Comparison of ENCODE assay signal across 8 cellular contexts in genomic region chr11:59810911-59811259, GRCh38. TPM values are rescaled to one million over a fixed set of nuclear protein-coding genes. Genes with fewer than 3 reads are reported as not detected.
DNase-seq lines count a peak whose midpoint lies in the region; ATAC-seq and TF ChIP-seq lines count a peak whose summit lies in the region.

No MANE protein-coding gene starts in this region.

- peak overlapping the region; percentile 89 to 92 (median 89) for H3K4me3 Mint-ChIP-seq in T-cell
- peak overlapping the region; percentile 95 for H3K4me3 Mint-ChIP-seq in glutamatergic neuron (ENCODE audit: unreplicated experiment)
- peak overlapping the region; percentile 91 for H3K4me3 Mint-ChIP-seq in stimulated activated effector memory CD8-positive, alpha-beta T cell treated with anti-CD3 and anti-CD28 coated beads, Interleukin-12 subunit alpha, Interleukin-12 subunit beta, amount 100 ng/mL, for 72 hours

- POLR2A ChIA-PET in T-cell (lab: Charles Lee), result no interaction called here

- ATAC-seq in GM21619 (IDR thresholded peaks at IDR 0.05; ENCODE audit: unreplicated experiment), result peak; percentile 1
- ATAC-seq in T-cell (replicated peaks in 1 of 4), result no peak
- no peak for ATAC-seq in stimulated activated effector memory CD8-positive, alpha-beta T cell treated with anti-CD3 and anti-CD28 coated beads, Interleukin-12 subunit alpha, Interleukin-12 subunit beta, amount 100 ng/mL, for 72 hours
- ATAC-seq in GM21360 (IDR thresholded peaks at IDR 0.05; ENCODE audit: unreplicated experiment), result no peak

- no peak for DNase-seq in T-cell
- no peak for DNase-seq in glutamatergic neuron
- DNase-seq in stimulated activated effector memory CD8-positive, alpha-beta T cell treated with anti-CD3 and anti-CD28 coated beads, Interleukin-12 subunit alpha, Interleukin-12 subunit beta, amount 100 ng/mL, for 72 hours (ENCODE audit: low spot score in 2 of 2), result no peak
- no peak for DNase-seq in stimulated activated CD8-positive, alpha-beta memory T cell treated with anti-CD3 and anti-CD28 coated beads, Interleukin-4, amount 100 ng/mL, for 48 hours
- DNase-seq in COLO829 (ENCODE audit: low spot score), result no peak
- DNase-seq in AG20443 (ENCODE audit: low spot score), result no peak

- H3K9me3 Mint-ChIP-seq in T-cell, result peaks cover 0 to 4% (median 3%) of the 10 kb centered on the region in 3 donors
- H3K9me3 Mint-ChIP-seq in glutamatergic neuron (ENCODE audit: unreplicated experiment), result no peaks in the 10 kb centered on the region
- H3K9me3 Mint-ChIP-seq in stimulated activated effector memory CD8-positive, alpha-beta T cell treated with anti-CD3 and anti-CD28 coated beads, Interleukin-12 subunit alpha, Interleukin-12 subunit beta, amount 100 ng/mL, for 72 hours, result peaks cover 2% of the 10 kb centered on the region

- no peak for TF ChIP-seq CTCF in glutamatergic neuron (IDR thresholded peaks at IDR 0.05; ENCODE audit: partially characterized antibody, unreplicated experiment)

- H3K27me3 Mint-ChIP-seq in T-cell, result no peaks in the 10 kb centered on the region
- peaks cover 5% of the 10 kb centered on the region for H3K27me3 Mint-ChIP-seq in glutamatergic neuron (ENCODE audit: unreplicated experiment)

- peaks cover 24 to 29% (median 24%) of the 10 kb centered on the region in 3 donors for H3K4me1 Mint-ChIP-seq in T-cell
- H3K4me1 Mint-ChIP-seq in glutamatergic neuron (ENCODE audit: low read depth, unreplicated experiment), result peaks cover 5% of the 10 kb centered on the region
- H3K4me1 Mint-ChIP-seq in stimulated activated effector memory CD8-positive, alpha-beta T cell treated with anti-CD3 and anti-CD28 coated beads, Interleukin-12 subunit alpha, Interleukin-12 subunit beta, amount 100 ng/mL, for 72 hours, result peaks cover 12% of the 10 kb centered on the region

- CTCF ChIA-PET in T-cell (lab: Charles Lee), result interaction anchor here in 1 of 2 donors (1.3 to 1.8 kb wide), 2 partner anchors 56 to 142 kb away, joined by 16 to 17 read pairs; partner anchors contain the start of genes PATL1 and STX3

- H3K36me3 Mint-ChIP-seq in T-cell (peaks cover 14% of the 10 kb centered on the region), glutamatergic neuron (ENCODE audit: unreplicated experiment) (no peaks in the 10 kb centered on the region)
- H3K36me3 Mint-ChIP-seq in stimulated activated effector memory CD8-positive, alpha-beta T cell treated with anti-CD3 and anti-CD28 coated beads, Interleukin-12 subunit alpha, Interleukin-12 subunit beta, amount 100 ng/mL, for 72 hours, result peaks cover 44% of the 10 kb centered on the region

- H3K27ac Mint-ChIP-seq in T-cell, result peak overlapping the region; percentile 78 to 91
- peak overlapping the region; percentile 43 for H3K27ac Mint-ChIP-seq in glutamatergic neuron (ENCODE audit: unreplicated experiment)
- H3K27ac Mint-ChIP-seq in stimulated activated effector memory CD8-positive, alpha-beta T cell treated with anti-CD3 and anti-CD28 coated beads, Interleukin-12 subunit alpha, Interleukin-12 subunit beta, amount 100 ng/mL, for 72 hours, result peak overlapping the region; percentile 92

RNA-seq across cellular contexts. Expression of gene MRPL16, which starts 0.3 kb away (rescaled TPM):
- total RNA-seq in T-cell, result 10 to 100 TPM; 24.0 to 46.3 (median 39.7) TPM
- total RNA-seq in glutamatergic neuron (ENCODE audit: unreplicated experiment), result 36.4 TPM

RNA-seq across cellular contexts. Expression of gene CBLIF, which starts 34.4 kb away (rescaled TPM):
- total RNA-seq in T-cell (not detected), glutamatergic neuron (ENCODE audit: unreplicated experiment) (not detected)

RNA-seq across cellular contexts. Expression of gene TCN1, which starts 55.4 kb away (rescaled TPM):
- not detected for total RNA-seq in T-cell
- total RNA-seq in glutamatergic neuron (ENCODE audit: unreplicated experiment), result not detected

RNA-seq across cellular contexts. Expression of gene STX3, which starts 55.7 kb away (rescaled TPM):
- total RNA-seq in T-cell, result 10 to 100 TPM in 4 of 5 donors, 1 to 10 TPM in 1; 8.9 to 13.3 (median 11.4) TPM
- 42.1 TPM for total RNA-seq in glutamatergic neuron (ENCODE audit: unreplicated experiment)
